Comparison of ENCODE assay signal across 16 cellular contexts in the genomic region with DNA sequence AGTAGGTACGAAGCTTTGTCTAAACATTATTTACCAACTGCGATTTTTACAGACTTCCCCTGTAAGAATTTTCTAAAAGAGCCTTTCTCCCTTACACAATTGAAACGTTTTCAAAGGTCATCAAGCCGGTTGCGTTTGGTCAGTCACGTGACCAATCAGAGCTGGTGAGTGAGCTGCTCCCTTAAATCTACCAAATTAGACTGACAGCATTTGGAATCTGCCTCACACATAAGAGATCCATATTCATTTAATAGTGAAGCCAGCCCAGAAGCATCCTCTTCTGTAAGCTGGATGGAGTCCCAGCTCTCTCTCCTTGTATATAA.
DNase-seq lines count a peak whose midpoint lies in the region; ATAC-seq, FAIRE-seq and TF ChIP-seq lines count a peak whose summit lies in the region.
"Had no signal": no experiment of that assay in that cellular context is flagged by ENCODE, and none has a peak within 500 bp of the region (broad histone marks: within the 10 kb centered on the region; RNA-seq: fewer than 3 reads in every experiment).

No MANE protein-coding gene starts in this region.

- H3K9me3 Mint-ChIP-seq in CD8-positive, alpha-beta T cell: no peaks in the 10 kb centered on the region
- no peaks in the 10 kb centered on the region for H3K9me3 Mint-ChIP-seq in osteocyte (ENCODE audit: unreplicated experiment)
- H3K9me3 Mint-ChIP-seq: activated naive CD4-positive, alpha-beta T cell treated with anti-CD3 and anti-CD28 coated beads for 36 hours had no signal

- no peak overlapping the region for H3K4me3 ChIP-seq in CD8-positive, alpha-beta T cell (ENCODE audit: low read depth, low read length)
- H3K4me3 ChIP-seq in RWPE2 (ENCODE audit: severe bottlenecking): no peak overlapping the region
- H3K4me3 ChIP-seq: ascending aorta, ovary, vagina had no signal

- H3K27ac Mint-ChIP-seq in CD8-positive, alpha-beta T cell: peak overlapping the region; percentile 23
- H3K27ac Mint-ChIP-seq in osteocyte (ENCODE audit: unreplicated experiment): peak overlapping the region; percentile 31
- H3K27ac Mint-ChIP-seq: activated naive CD4-positive, alpha-beta T cell treated with anti-CD3 and anti-CD28 coated beads for 36 hours had no signal

- H3K4me1 Mint-ChIP-seq in CD8-positive, alpha-beta T cell (ENCODE audit: low read depth): peaks cover 24% of the 10 kb centered on the region
- peaks cover 55% of the 10 kb centered on the region for H3K4me1 Mint-ChIP-seq in osteocyte (ENCODE audit: unreplicated experiment)

- H3K27me3 ChIP-seq in CD8-positive, alpha-beta T cell (ENCODE audit: insufficient read depth, low read length): no peaks in the 10 kb centered on the region
- H3K27me3 ChIP-seq in RWPE2 (ENCODE audit: insufficient read depth, poor library complexity, severe bottlenecking): no peaks in the 10 kb centered on the region
- H3K27me3 ChIP-seq: ascending aorta, ovary, vagina had no signal

- H3K36me3 ChIP-seq in CD8-positive, alpha-beta T cell (ENCODE audit: insufficient read depth, low read length): no peaks in the 10 kb centered on the region
- H3K36me3 ChIP-seq in RWPE2 (ENCODE audit: low read depth): peaks cover 16% of the 10 kb centered on the region
- H3K36me3 ChIP-seq: ovary, vagina had no signal

- CTCF ChIA-PET in CD8-positive, alpha-beta T cell (lab: Charles Lee): no interaction called here

- H3K27ac ChIP-seq in CD8-positive, alpha-beta T cell (ENCODE audit: low read depth, low read length): no peak overlapping the region
- no peak overlapping the region for H3K27ac ChIP-seq in RWPE2 (ENCODE audit: poor library complexity, severe bottlenecking)
- H3K27ac ChIP-seq: ascending aorta, ovary, vagina had no signal

- FAIRE-seq in frontal cortex (lab: Jason Lieb, UNC): no peak
- FAIRE-seq: kidney had no signal

- no peaks in the 10 kb centered on the region for H3K27me3 Mint-ChIP-seq in CD8-positive, alpha-beta T cell (ENCODE audit: low read depth)
- H3K27me3 Mint-ChIP-seq in osteocyte (ENCODE audit: unreplicated experiment): peaks cover 11% of the 10 kb centered on the region

- no peak for DNase-seq in CD8-positive, alpha-beta T cell
- DNase-seq in RWPE2 (ENCODE audit: low spot score) (no peak), globus pallidus (ENCODE audit: low spot score) (peak; percentile 3), osteocyte (ENCODE audit: extremely low spot score, unreplicated experiment) (no peak), dermis blood vessel endothelial cell (no peak), frontal cortex (ENCODE audit: low spot score in 2 of 2) (no peak)
- DNase-seq: activated naive CD4-positive, alpha-beta T cell treated with anti-CD3 and anti-CD28 coated beads for 36 hours; AML-193; kidney; NCI-H1436; NCI-H446 treated with DMSO at 0.1 percent for 48 hours; ovary; stimulated activated CD4-positive, alpha-beta T cell treated with anti-CD3 and anti-CD28 coated beads, Interleukin-4, amount 100 ng/mL, for 1 hour had no signal

- intact Hi-C loops in CD8-positive, alpha-beta T cell (cut with DNase I, micrococcal nuclease): no loop called here

- no peak for TF ChIP-seq CTCF in CD8-positive, alpha-beta T cell (IDR thresholded peaks at IDR 0.05)
- TF ChIP-seq CTCF in RWPE2 (IDR thresholded peaks at IDR 0.05; ENCODE audit: poor library complexity, severe bottlenecking) (no peak), osteocyte (IDR thresholded peaks at IDR 0.05) (no peak)

- ATAC-seq in CD8-positive, alpha-beta T cell: no peak
- ATAC-seq in RWPE2 (ENCODE audit: low read depth) (0 out of 3 replicates have a peak, but pooled peaks have one; percentile 10), GM19452 (IDR thresholded peaks at IDR 0.05; ENCODE audit: unreplicated experiment) (no peak)

- peaks cover 14% of the 10 kb centered on the region for H3K36me3 Mint-ChIP-seq in CD8-positive, alpha-beta T cell
- peaks cover 11% of the 10 kb centered on the region for H3K36me3 Mint-ChIP-seq in osteocyte (ENCODE audit: unreplicated experiment)

- H3K9me3 ChIP-seq in CD8-positive, alpha-beta T cell (ENCODE audit: low read length): no peaks in the 10 kb centered on the region
- H3K9me3 ChIP-seq in RWPE2 (ENCODE audit: severe bottlenecking): no peaks in the 10 kb centered on the region
- H3K9me3 ChIP-seq: ascending aorta, ovary, vagina had no signal

- no peak overlapping the region for H3K4me3 Mint-ChIP-seq in CD8-positive, alpha-beta T cell
- no peak overlapping the region for H3K4me3 Mint-ChIP-seq in osteocyte (ENCODE audit: unreplicated experiment)
- H3K4me3 Mint-ChIP-seq: activated naive CD4-positive, alpha-beta T cell treated with anti-CD3 and anti-CD28 coated beads for 36 hours had no signal

- peaks cover 5% of the 10 kb centered on the region for H3K4me1 ChIP-seq in CD8-positive, alpha-beta T cell (ENCODE audit: insufficient read depth, low read length)
- peaks cover 5% of the 10 kb centered on the region for H3K4me1 ChIP-seq in RWPE2 (ENCODE audit: insufficient read depth, poor library complexity, severe bottlenecking)
- H3K4me1 ChIP-seq: ascending aorta had no signal

- POLR2A ChIA-PET in CD8-positive, alpha-beta T cell (lab: Charles Lee): no interaction called here
